33 cellular contexts compared by ENCODE assay signal in genomic region chr1:38622197-38622596, GRCh38.
"Had no signal": no experiment of that assay in that cellular context is flagged by ENCODE, and none has a peak within 500 bp of the region (broad histone marks: within the 10 kb centered on the region; RNA-seq: fewer than 3 reads in every experiment).

No MANE protein-coding gene starts in this region.

- H3K9me3 ChIP-seq: MG63 had no signal

- H3K4me2 ChIP-seq: KMS-11 had no signal

- H3K36me3 ChIP-seq: MG63 had no signal

- H3K27me3 ChIP-seq: MG63 had no signal

- DNase-seq: Karpas-422, Kasumi-1, MG63, MM.1S, MV-4-11, NCI-H1048, NCI-H1092, NCI-H1092 treated with DMSO at 0.1 percent for 48 hours, NCI-H1105, NCI-H1105 treated with DMSO at 0.1 percent for 48 hours, NCI-H1417, NCI-H1417 treated with DMSO at 0.1 percent for 48 hours, NCI-H1436, NCI-H1436 treated with DMSO at 0.1 percent for 48 hours, NCI-H146, NCI-H1694, NCI-H1694 treated with DMSO at 0.1 percent for 48 hours, NCI-H187, NCI-H187 treated with DMSO at 0.1 percent for 48 hours, NCI-H1930, NCI-H2029, NCI-H2029 treated with DMSO at 0.1 percent for 48 hours, NCI-H2081, NCI-H2081 treated with DMSO at 0.1 percent for 48 hours, NCI-H2107, NCI-H2171, NCI-H2227 treated with DMSO at 0.1 percent for 48 hours, NCI-H226, NCI-H345, NCI-H446, NCI-H446 treated with DMSO at 0.1 percent for 48 hours, NCI-H510A had no signal

- H3K9ac ChIP-seq: KMS-11 had no signal

- H3K27ac ChIP-seq: KMS-11 had no signal

- H3K4me3 ChIP-seq: MG63 had no signal
